ENCODE assay signal across 22 cellular contexts in the genomic region with DNA sequence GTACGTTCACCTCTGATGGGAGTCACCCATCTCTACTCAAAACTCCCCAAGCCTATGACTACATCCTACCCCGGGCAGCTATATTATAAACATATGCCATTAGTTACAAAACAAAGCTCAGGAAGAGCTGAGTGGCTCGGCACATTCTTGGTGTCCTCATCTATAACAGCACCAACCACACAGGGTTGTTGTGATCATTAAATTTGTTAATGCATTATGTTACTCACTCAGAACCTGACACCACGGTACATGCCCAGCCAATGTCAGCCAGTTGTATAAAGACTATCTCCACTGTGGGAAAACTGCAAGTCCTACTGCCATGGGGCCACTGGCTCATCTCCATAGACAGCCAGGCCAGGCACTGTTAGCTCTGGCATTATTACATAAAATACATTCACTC. TPM values are rescaled to one million over a fixed set of nuclear protein-coding genes. Genes with fewer than 3 reads are reported as not detected.
DNase-seq lines count a peak whose midpoint lies in the region; ATAC-seq and TF ChIP-seq lines count a peak whose summit lies in the region.
"Had no signal": no experiment of that assay in that cellular context is flagged by ENCODE, and none has a peak within 500 bp of the region (broad histone marks: within the 10 kb centered on the region; RNA-seq: fewer than 3 reads in every experiment).

No MANE protein-coding gene starts in this region.

- no peak for ATAC-seq in activated naive CD8-positive, alpha-beta T cell treated with anti-CD3 and anti-CD28 coated beads, Interleukin-2, amount 50 U/mL, for 24 hours

- H3K27ac Mint-ChIP-seq in neural crest cell (ENCODE audit: unreplicated experiment), result no peak overlapping the region
- H3K27ac Mint-ChIP-seq in activated naive CD8-positive, alpha-beta T cell treated with anti-CD3 and anti-CD28 coated beads, Interleukin-2, amount 50 U/mL, for 24 hours, result no peak overlapping the region
- H3K27ac Mint-ChIP-seq: H9 had no signal

- no peaks in the 10 kb centered on the region for H3K9me3 Mint-ChIP-seq in neural crest cell
- H3K9me3 Mint-ChIP-seq in activated naive CD8-positive, alpha-beta T cell treated with anti-CD3 and anti-CD28 coated beads, Interleukin-2, amount 50 U/mL, for 24 hours, result no peaks in the 10 kb centered on the region

- H3K4me3 ChIP-seq in fibroblast of mammary gland (ENCODE audit: control insufficient read depth, low read depth, low read length), result no peak overlapping the region
- H3K4me3 ChIP-seq: PC-9 had no signal

- H3K4me3 Mint-ChIP-seq in neural crest cell, result peak overlapping the region; percentile 29
- no peak overlapping the region for H3K4me3 Mint-ChIP-seq in activated naive CD8-positive, alpha-beta T cell treated with anti-CD3 and anti-CD28 coated beads, Interleukin-2, amount 50 U/mL, for 24 hours
- H3K4me3 Mint-ChIP-seq: H9 had no signal

- no peak for TF ChIP-seq CTCF in fibroblast of mammary gland (conservative IDR thresholded peaks at IDR 0.05; ENCODE audit: control insufficient read depth, insufficient read depth, low read depth, low read length)
- no peak for TF ChIP-seq CTCF in neural crest cell (conservative IDR thresholded peaks at IDR 0.05)

- H3K27me3 Mint-ChIP-seq in neural crest cell (ENCODE audit: low read depth), result no peaks in the 10 kb centered on the region
- no peaks in the 10 kb centered on the region for H3K27me3 Mint-ChIP-seq in activated naive CD8-positive, alpha-beta T cell treated with anti-CD3 and anti-CD28 coated beads, Interleukin-2, amount 50 U/mL, for 24 hours

- DNase-seq in NCI-H2171 treated with DMSO at 0.1 percent for 48 hours (lab: John Stamatoyannopoulos, UW), result peak; percentile 55
- no peak for DNase-seq in NCI-H2171 (lab: John Stamatoyannopoulos, UW)
- peak; percentile 44 for DNase-seq in fibroblast of mammary gland (ENCODE audit: low read depth)
- no peak for DNase-seq in neural crest cell (ENCODE audit: low read depth, low spot score)
- DNase-seq in DMS 273 (lab: John Stamatoyannopoulos, UW; ENCODE audit: unreplicated experiment), result no peak
- DNase-seq in activated naive CD8-positive, alpha-beta T cell treated with anti-CD3 and anti-CD28 coated beads, Interleukin-2, amount 50 U/mL, for 24 hours, result no peak
- no peak for DNase-seq in CD1c-positive myeloid dendritic cell (ENCODE audit: extremely low spot score)
- DNase-seq in HuH-7.5 (ENCODE audit: low spot score), result no peak
- DNase-seq: 8988T, EL, H9, Kasumi-1, NCI-H1417, NCI-H1694 treated with DMSO at 0.1 percent for 48 hours, NCI-H2107, NCI-H226, NCI-H510A treated with DMSO at 0.1 percent for 48 hours, NCI-H748 treated with DMSO at 0.1 percent for 48 hours, PC-9, RPMI8226, SHP77, SW 1271 had no signal

- H3K4me1 Mint-ChIP-seq in neural crest cell, result no peaks in the 10 kb centered on the region
- peaks cover 15% of the 10 kb centered on the region for H3K4me1 Mint-ChIP-seq in activated naive CD8-positive, alpha-beta T cell treated with anti-CD3 and anti-CD28 coated beads, Interleukin-2, amount 50 U/mL, for 24 hours
- H3K4me1 Mint-ChIP-seq: H9 had no signal

- H3K36me3 Mint-ChIP-seq in neural crest cell (ENCODE audit: low read depth), result peaks cover 20% of the 10 kb centered on the region
- peaks cover 40% of the 10 kb centered on the region for H3K36me3 Mint-ChIP-seq in activated naive CD8-positive, alpha-beta T cell treated with anti-CD3 and anti-CD28 coated beads, Interleukin-2, amount 50 U/mL, for 24 hours (ENCODE audit: low read depth)

RNA-seq across cellular contexts. Expression of a gene that starts 7.7 kb away (rescaled TPM):
- total RNA-seq in neural crest cell, result 56.3 and 58.7 TPM in 2 replicates

RNA-seq across cellular contexts. Expression of a gene that starts 50.0 kb away (rescaled TPM):
- 9.4 and 10.3 TPM in 2 replicates for total RNA-seq in neural crest cell

Comparison
In these comparisons a context has a peak if more than half of its experiments do, and no peak if none do; other contexts are left out.
1. DNase-seq: peak in NCI-H2171 treated with DMSO at 0.1 percent for 48 hours (single experiment) and fibroblast of mammary gland (single experiment); none in NCI-H2171 (single experiment), neural crest cell (single experiment), DMS 273 (single experiment), activated naive CD8-positive, alpha-beta T cell treated with anti-CD3 and anti-CD28 coated beads, Interleukin-2, amount 50 U/mL, for 24 hours (single experiment), CD1c-positive myeloid dendritic cell (single experiment) and HuH-7.5 (single experiment).